ENCODE assay signal across 1 cellular context in the genomic region with DNA sequence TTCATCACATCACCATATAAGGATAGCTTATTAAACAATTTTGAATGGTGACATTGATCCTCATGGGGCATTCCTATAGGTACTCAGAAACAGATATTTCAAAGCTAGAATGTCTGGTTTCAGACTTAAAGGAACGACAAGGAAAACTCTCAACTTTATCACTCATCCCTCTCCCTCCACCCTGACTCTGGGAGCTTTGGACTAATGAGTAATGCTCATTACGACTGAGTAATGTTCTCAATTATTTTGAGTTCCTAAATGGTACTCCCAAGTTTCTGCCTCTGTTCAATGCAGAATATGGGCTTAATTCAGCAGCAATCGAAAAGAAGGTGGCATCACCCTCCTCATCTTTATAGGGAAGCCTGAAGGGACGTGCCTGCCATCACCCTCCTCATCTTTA.
TF ChIP-seq lines count a peak whose summit lies in the region.

No MANE protein-coding gene starts in this region.

TF ChIP-seq in GM23338, 12 proteins besides CTCF, POLR2A, EP300 and RAD21 (continued from another document):
- TF ChIP-seq, protein P1, sequence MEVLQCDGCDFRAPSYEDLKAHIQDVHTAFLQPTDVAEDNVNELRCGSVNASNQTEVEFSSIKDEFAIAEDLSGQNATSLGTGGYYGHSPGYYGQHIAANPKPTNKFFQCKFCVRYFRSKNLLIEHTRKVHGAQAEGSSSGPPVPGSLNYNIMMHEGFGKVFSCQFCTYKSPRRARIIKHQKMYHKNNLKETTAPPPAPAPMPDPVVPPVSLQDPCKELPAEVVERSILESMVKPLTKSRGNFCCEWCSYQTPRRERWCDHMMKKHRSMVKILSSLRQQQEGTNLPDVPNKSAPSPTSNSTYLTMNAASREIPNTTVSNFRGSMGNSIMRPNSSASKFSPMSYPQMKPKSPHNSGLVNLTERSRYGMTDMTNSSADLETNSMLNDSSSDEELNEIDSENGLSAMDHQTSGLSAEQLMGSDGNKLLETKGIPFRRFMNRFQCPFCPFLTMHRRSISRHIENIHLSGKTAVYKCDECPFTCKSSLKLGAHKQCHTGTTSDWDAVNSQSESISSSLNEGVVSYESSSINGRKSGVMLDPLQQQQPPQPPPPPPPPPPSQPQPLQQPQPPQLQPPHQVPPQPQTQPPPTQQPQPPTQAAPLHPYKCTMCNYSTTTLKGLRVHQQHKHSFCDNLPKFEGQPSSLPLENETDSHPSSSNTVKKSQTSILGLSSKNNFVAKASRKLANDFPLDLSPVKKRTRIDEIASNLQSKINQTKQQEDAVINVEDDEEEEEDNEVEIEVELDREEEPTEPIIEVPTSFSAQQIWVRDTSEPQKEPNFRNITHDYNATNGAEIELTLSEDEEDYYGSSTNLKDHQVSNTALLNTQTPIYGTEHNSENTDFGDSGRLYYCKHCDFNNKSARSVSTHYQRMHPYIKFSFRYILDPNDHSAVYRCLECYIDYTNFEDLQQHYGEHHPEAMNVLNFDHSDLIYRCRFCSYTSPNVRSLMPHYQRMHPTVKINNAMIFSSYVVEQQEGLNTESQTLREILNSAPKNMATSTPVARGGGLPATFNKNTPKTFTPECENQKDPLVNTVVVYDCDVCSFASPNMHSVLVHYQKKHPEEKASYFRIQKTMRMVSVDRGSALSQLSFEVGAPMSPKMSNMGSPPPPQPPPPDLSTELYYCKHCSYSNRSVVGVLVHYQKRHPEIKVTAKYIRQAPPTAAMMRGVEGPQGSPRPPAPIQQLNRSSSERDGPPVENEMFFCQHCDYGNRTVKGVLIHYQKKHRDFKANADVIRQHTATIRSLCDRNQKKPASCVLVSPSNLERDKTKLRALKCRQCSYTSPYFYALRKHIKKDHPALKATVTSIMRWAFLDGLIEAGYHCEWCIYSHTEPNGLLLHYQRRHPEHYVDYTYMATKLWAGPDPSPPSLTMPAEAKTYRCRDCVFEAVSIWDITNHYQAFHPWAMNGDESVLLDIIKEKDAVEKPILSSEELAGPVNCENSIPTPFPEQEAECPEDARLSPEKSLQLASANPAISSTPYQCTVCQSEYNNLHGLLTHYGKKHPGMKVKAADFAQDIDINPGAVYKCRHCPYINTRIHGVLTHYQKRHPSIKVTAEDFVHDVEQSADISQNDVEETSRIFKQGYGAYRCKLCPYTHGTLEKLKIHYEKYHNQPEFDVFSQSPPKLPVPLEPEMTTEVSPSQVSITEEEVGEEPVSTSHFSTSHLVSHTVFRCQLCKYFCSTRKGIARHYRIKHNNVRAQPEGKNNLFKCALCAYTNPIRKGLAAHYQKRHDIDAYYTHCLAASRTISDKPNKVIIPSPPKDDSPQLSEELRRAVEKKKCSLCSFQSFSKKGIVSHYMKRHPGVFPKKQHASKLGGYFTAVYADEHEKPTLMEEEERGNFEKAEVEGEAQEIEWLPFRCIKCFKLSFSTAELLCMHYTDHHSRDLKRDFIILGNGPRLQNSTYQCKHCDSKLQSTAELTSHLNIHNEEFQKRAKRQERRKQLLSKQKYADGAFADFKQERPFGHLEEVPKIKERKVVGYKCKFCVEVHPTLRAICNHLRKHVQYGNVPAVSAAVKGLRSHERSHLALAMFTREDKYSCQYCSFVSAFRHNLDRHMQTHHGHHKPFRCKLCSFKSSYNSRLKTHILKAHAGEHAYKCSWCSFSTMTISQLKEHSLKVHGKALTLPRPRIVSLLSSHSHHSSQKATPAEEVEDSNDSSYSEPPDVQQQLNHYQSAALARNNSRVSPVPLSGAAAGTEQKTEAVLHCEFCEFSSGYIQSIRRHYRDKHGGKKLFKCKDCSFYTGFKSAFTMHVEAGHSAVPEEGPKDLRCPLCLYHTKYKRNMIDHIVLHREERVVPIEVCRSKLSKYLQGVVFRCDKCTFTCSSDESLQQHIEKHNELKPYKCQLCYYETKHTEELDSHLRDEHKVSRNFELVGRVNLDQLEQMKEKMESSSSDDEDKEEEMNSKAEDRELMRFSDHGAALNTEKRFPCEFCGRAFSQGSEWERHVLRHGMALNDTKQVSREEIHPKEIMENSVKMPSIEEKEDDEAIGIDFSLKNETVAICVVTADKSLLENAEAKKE (CRISPR knock-in tag; IDR thresholded peaks at IDR 0.05), result no peak
- TF ChIP-seq CREB1 (CRISPR knock-in tag; IDR thresholded peaks at IDR 0.05; ENCODE audit: low read depth), result no peak
- TF ChIP-seq ZNF114 (CRISPR knock-in tag; IDR thresholded peaks at IDR 0.05), result no peak
- no peak for TF ChIP-seq ZNF331 (CRISPR knock-in tag; IDR thresholded peaks at IDR 0.05; ENCODE audit: low read depth)
- no peak for TF ChIP-seq POLR2AphosphoS5 (IDR thresholded peaks at IDR 0.05; ENCODE audit: low read depth)
- TF ChIP-seq, protein P2, sequence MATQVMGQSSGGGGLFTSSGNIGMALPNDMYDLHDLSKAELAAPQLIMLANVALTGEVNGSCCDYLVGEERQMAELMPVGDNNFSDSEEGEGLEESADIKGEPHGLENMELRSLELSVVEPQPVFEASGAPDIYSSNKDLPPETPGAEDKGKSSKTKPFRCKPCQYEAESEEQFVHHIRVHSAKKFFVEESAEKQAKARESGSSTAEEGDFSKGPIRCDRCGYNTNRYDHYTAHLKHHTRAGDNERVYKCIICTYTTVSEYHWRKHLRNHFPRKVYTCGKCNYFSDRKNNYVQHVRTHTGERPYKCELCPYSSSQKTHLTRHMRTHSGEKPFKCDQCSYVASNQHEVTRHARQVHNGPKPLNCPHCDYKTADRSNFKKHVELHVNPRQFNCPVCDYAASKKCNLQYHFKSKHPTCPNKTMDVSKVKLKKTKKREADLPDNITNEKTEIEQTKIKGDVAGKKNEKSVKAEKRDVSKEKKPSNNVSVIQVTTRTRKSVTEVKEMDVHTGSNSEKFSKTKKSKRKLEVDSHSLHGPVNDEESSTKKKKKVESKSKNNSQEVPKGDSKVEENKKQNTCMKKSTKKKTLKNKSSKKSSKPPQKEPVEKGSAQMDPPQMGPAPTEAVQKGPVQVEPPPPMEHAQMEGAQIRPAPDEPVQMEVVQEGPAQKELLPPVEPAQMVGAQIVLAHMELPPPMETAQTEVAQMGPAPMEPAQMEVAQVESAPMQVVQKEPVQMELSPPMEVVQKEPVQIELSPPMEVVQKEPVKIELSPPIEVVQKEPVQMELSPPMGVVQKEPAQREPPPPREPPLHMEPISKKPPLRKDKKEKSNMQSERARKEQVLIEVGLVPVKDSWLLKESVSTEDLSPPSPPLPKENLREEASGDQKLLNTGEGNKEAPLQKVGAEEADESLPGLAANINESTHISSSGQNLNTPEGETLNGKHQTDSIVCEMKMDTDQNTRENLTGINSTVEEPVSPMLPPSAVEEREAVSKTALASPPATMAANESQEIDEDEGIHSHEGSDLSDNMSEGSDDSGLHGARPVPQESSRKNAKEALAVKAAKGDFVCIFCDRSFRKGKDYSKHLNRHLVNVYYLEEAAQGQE (IDR thresholded peaks at IDR 0.05; ENCODE audit: unreplicated experiment), result no peak
TF ChIP-seq in GM23338: peak in this region for 0.
